Comparison of ENCODE assay signal across 14 cellular contexts in the genomic region with DNA sequence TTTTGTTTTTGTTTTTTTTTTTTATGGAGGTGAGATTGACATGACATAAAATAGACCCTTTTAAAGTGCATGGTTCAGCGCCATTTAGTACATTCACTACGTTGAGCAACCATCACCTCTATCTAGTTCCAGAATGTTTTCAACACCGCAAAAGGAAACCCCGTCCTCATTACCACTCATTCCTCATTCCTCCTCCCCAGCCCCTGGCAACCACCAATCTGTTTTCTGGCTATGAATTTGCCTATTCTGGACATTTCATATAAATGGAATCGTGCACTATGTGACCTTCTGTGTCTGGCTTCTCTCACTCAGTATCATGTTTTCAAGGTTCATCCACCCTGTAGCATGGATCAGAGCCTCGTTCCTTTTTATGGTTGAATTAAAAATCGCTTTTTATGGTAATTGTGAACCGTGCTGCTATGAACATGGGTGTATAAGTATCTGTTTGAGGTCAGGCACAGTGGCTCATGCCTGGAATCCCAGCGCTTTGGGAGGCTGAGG. TPM values are rescaled to one million over a fixed set of nuclear protein-coding genes. Genes with fewer than 3 reads are reported as not detected.
A peak's percentile ranks its signal among the peaks of the same experiment; 100 is the strongest.
DNase-seq lines count a peak whose midpoint lies in the region; ATAC-seq and TF ChIP-seq lines count a peak whose summit lies in the region.
"Had no signal": no experiment of that assay in that cellular context is flagged by ENCODE, and none has a peak within 500 bp of the region (broad histone marks: within the 10 kb centered on the region; RNA-seq: fewer than 3 reads in every experiment).

No MANE protein-coding gene starts in this region.

- no peaks in the 10 kb centered on the region for H3K9me3 Mint-ChIP-seq in CD8-positive, alpha-beta T cell
- H3K9me3 Mint-ChIP-seq in activated naive CD8-positive, alpha-beta T cell treated with anti-CD3 and anti-CD28 coated beads for 36 hours: peaks cover 5% of the 10 kb centered on the region
- H3K9me3 Mint-ChIP-seq in naive thymus-derived CD4-positive, alpha-beta T cell: peaks cover 0 to 2% (median 0%) of the 10 kb centered on the region in 11 donors
- H3K9me3 Mint-ChIP-seq in endothelial cell (ENCODE audit: unreplicated experiment): no peaks in the 10 kb centered on the region

- H3K27ac ChIP-seq in BLaER1: peak overlapping the region; percentile 80; the same call in 1 of the 2 replicates
- peak overlapping the region; percentile 100 for H3K27ac ChIP-seq in CD8-positive, alpha-beta T cell (ENCODE audit: low read depth, low read length)
- H3K27ac ChIP-seq in naive thymus-derived CD4-positive, alpha-beta T cell (ENCODE audit: low read depth, low read length): peak overlapping the region; percentile 99
- no peak overlapping the region for H3K27ac ChIP-seq in right atrium auricular region
- no peak overlapping the region for H3K27ac ChIP-seq in mammary epithelial cell (ENCODE audit: insufficient read depth, low read depth, low read length)

- H3K27me3 Mint-ChIP-seq in CD8-positive, alpha-beta T cell (ENCODE audit: low read depth): no peaks in the 10 kb centered on the region
- H3K27me3 Mint-ChIP-seq in activated naive CD8-positive, alpha-beta T cell treated with anti-CD3 and anti-CD28 coated beads for 36 hours: no peaks in the 10 kb centered on the region
- no peaks in the 10 kb centered on the region for H3K27me3 Mint-ChIP-seq in naive thymus-derived CD4-positive, alpha-beta T cell
- peaks cover 6% of the 10 kb centered on the region for H3K27me3 Mint-ChIP-seq in endothelial cell (ENCODE audit: unreplicated experiment)

- peak overlapping the region; percentile 99 for H3K27ac Mint-ChIP-seq in CD8-positive, alpha-beta T cell
- H3K27ac Mint-ChIP-seq in activated naive CD8-positive, alpha-beta T cell treated with anti-CD3 and anti-CD28 coated beads for 36 hours: peak overlapping the region; percentile 100
- peak overlapping the region; percentile 94 to 100 (median 98) for H3K27ac Mint-ChIP-seq in naive thymus-derived CD4-positive, alpha-beta T cell
- H3K27ac Mint-ChIP-seq in endothelial cell (ENCODE audit: unreplicated experiment): no peak overlapping the region
- H3K27ac Mint-ChIP-seq: mesothelial cell of epicardium had no signal

- intact Hi-C loops in CD8-positive, alpha-beta T cell (cut with DNase I, micrococcal nuclease): no loop called here
- intact Hi-C loops in naive thymus-derived CD4-positive, alpha-beta T cell (cut with micrococcal nuclease): no loop called here
- intact Hi-C loops in mammary epithelial cell (cut with micrococcal nuclease): no loop called here

- POLR2A ChIA-PET in CD8-positive, alpha-beta T cell (lab: Charles Lee): interaction anchor here (0.7 to 3.6 kb wide), 2 partner anchors 11 to 35 kb away, joined by 3 to 46 read pairs; a partner anchor contains a TSS
- POLR2A ChIA-PET in naive thymus-derived CD4-positive, alpha-beta T cell (lab: Charles Lee): interaction anchor here (1.0 to 23.0 kb wide), 4 partner anchors 7 to 235 kb away, joined by 3 to 433 read pairs (median 218); a partner anchor contains a TSS

- H3K4me3 Mint-ChIP-seq in CD8-positive, alpha-beta T cell: peak overlapping the region; percentile 58
- H3K4me3 Mint-ChIP-seq in activated naive CD8-positive, alpha-beta T cell treated with anti-CD3 and anti-CD28 coated beads for 36 hours: peak overlapping the region; percentile 57
- H3K4me3 Mint-ChIP-seq in naive thymus-derived CD4-positive, alpha-beta T cell: peak overlapping the region; percentile 51 to 89 (median 76)
- H3K4me3 Mint-ChIP-seq in endothelial cell (ENCODE audit: unreplicated experiment): no peak overlapping the region
- H3K4me3 Mint-ChIP-seq: mesothelial cell of epicardium had no signal

- H3K36me3 ChIP-seq in BLaER1: no peaks in the 10 kb centered on the region
- H3K36me3 ChIP-seq in CD8-positive, alpha-beta T cell (ENCODE audit: insufficient read depth, low read length): no peaks in the 10 kb centered on the region
- no peaks in the 10 kb centered on the region for H3K36me3 ChIP-seq in naive thymus-derived CD4-positive, alpha-beta T cell (ENCODE audit: control insufficient read depth in 2 of 3, insufficient read depth in 3 of 3, low read length in 3 of 3)
- no peaks in the 10 kb centered on the region for H3K36me3 ChIP-seq in right atrium auricular region
- no peaks in the 10 kb centered on the region for H3K36me3 ChIP-seq in mammary epithelial cell (ENCODE audit: insufficient read depth, low read length)
- H3K36me3 ChIP-seq: gastroesophageal sphincter had no signal

- in situ Hi-C loops in mammary epithelial cell (cut with MboI; ENCODE audit: low sequenced_read_pairs in 2 of 2): no loop called here

- dilution Hi-C loops in mammary epithelial cell (cut with HindIII; ENCODE audit: low sequenced_read_pairs): no loop called here

- no peak for DNase-seq in CD8-positive, alpha-beta T cell
- no peak for DNase-seq in activated naive CD8-positive, alpha-beta T cell treated with anti-CD3 and anti-CD28 coated beads for 36 hours
- DNase-seq in naive thymus-derived CD4-positive, alpha-beta T cell: no peak
- DNase-seq in right atrium auricular region (ENCODE audit: low spot score): no peak
- no peak for DNase-seq in endothelial cell (ENCODE audit: low spot score)
- DNase-seq in mammary epithelial cell: no peak
- DNase-seq: Karpas-422; NCI-H187; NCI-H526 treated with DMSO at 0.1 percent for 48 hours; stimulated activated CD8-positive, alpha-beta memory T cell treated with anti-CD3 and anti-CD28 coated beads, Interleukin-4, amount 100 ng/mL, for 48 hours had no signal

- peaks cover 76% of the 10 kb centered on the region for H3K4me1 Mint-ChIP-seq in CD8-positive, alpha-beta T cell (ENCODE audit: low read depth)
- peaks cover 73% of the 10 kb centered on the region for H3K4me1 Mint-ChIP-seq in activated naive CD8-positive, alpha-beta T cell treated with anti-CD3 and anti-CD28 coated beads for 36 hours
- H3K4me1 Mint-ChIP-seq in naive thymus-derived CD4-positive, alpha-beta T cell: peaks cover 38 to 89% (median 75%) of the 10 kb centered on the region in 7 donors
- peaks cover 11% of the 10 kb centered on the region for H3K4me1 Mint-ChIP-seq in endothelial cell (ENCODE audit: unreplicated experiment)

- H3K4me1 ChIP-seq in BLaER1 (peaks cover 100% of the 10 kb centered on the region), right atrium auricular region (peaks cover 0 to 32% of the 10 kb centered on the region in 2 donors), mammary epithelial cell (ENCODE audit: insufficient read depth, low read length) (no peaks in the 10 kb centered on the region)
- H3K4me1 ChIP-seq in CD8-positive, alpha-beta T cell (ENCODE audit: insufficient read depth, low read length): peaks cover 95% of the 10 kb centered on the region
- peaks cover 84 to 93% of the 10 kb centered on the region in 2 donors for H3K4me1 ChIP-seq in naive thymus-derived CD4-positive, alpha-beta T cell (ENCODE audit: control insufficient read depth in 2 of 2, insufficient read depth in 2 of 2, low read length in 2 of 2)

- H3K4me3 ChIP-seq in BLaER1 (no peak overlapping the region), right atrium auricular region (no peak overlapping the region), mammary epithelial cell (replicated peaks in 1 of 3; ENCODE audit: insufficient read depth in 1 of 3, low read depth in 2 of 3, low read length in 3 of 3) (no peak overlapping the region)
- no peak overlapping the region for H3K4me3 ChIP-seq in CD8-positive, alpha-beta T cell (ENCODE audit: low read depth, low read length)
- H3K4me3 ChIP-seq in naive thymus-derived CD4-positive, alpha-beta T cell (ENCODE audit: low read length): no peak overlapping the region
- H3K4me3 ChIP-seq: gastroesophageal sphincter had no signal

- H3K9me3 ChIP-seq in BLaER1 (no peaks in the 10 kb centered on the region), right atrium auricular region (no peaks in the 10 kb centered on the region), mammary epithelial cell (replicated peaks; ENCODE audit: insufficient read depth, low read length) (no peaks in the 10 kb centered on the region)
- no peaks in the 10 kb centered on the region for H3K9me3 ChIP-seq in CD8-positive, alpha-beta T cell (ENCODE audit: low read length)
- no peaks in the 10 kb centered on the region for H3K9me3 ChIP-seq in naive thymus-derived CD4-positive, alpha-beta T cell (ENCODE audit: control insufficient read depth in 2 of 3, low read length in 3 of 3)
- H3K9me3 ChIP-seq: gastroesophageal sphincter had no signal

- TF ChIP-seq CTCF in CD8-positive, alpha-beta T cell (IDR thresholded peaks at IDR 0.05): no peak
- TF ChIP-seq CTCF in right atrium auricular region (IDR thresholded peaks at IDR 0.05) (no peak), endothelial cell (IDR thresholded peaks at IDR 0.05; ENCODE audit: unreplicated experiment) (no peak), mammary epithelial cell (conservative IDR thresholded peaks at IDR 0.05 in 1 of 2, IDR thresholded peaks at IDR 0.05 in 1 of 2; ENCODE audit: extremely low read depth in 1 of 2, insufficient read depth in 1 of 2, low read depth in 1 of 2, low read length in 2 of 2) (no peak)

- no peaks in the 10 kb centered on the region for H3K79me2 ChIP-seq in mammary epithelial cell (ENCODE audit: insufficient read depth, low read length)

- H3K36me3 Mint-ChIP-seq in CD8-positive, alpha-beta T cell: peaks cover 2% of the 10 kb centered on the region
- H3K36me3 Mint-ChIP-seq in activated naive CD8-positive, alpha-beta T cell treated with anti-CD3 and anti-CD28 coated beads for 36 hours: peaks cover 13% of the 10 kb centered on the region
- H3K36me3 Mint-ChIP-seq in naive thymus-derived CD4-positive, alpha-beta T cell: peaks cover 0 to 11% (median 0%) of the 10 kb centered on the region in 5 donors
- no peaks in the 10 kb centered on the region for H3K36me3 Mint-ChIP-seq in endothelial cell (ENCODE audit: low read depth, unreplicated experiment)
- H3K36me3 Mint-ChIP-seq: mesothelial cell of epicardium had no signal

- H4K20me1 ChIP-seq in BLaER1 (no peaks in the 10 kb centered on the region), mammary epithelial cell (ENCODE audit: insufficient read depth, low read length) (no peaks in the 10 kb centered on the region)

- CTCF ChIA-PET in CD8-positive, alpha-beta T cell (lab: Charles Lee): interaction anchor here (1.4 to 1.6 kb wide), 2 partner anchors 10 to 13 kb away, joined by 4 to 8 read pairs; a partner anchor contains a TSS
- CTCF ChIA-PET in naive thymus-derived CD4-positive, alpha-beta T cell (lab: Charles Lee): no interaction called here
- CTCF ChIA-PET in mammary epithelial cell (lab: Charles Lee; ENCODE audit: low non-redundant PET): no interaction called here

- no peak for ATAC-seq in CD8-positive, alpha-beta T cell
- ATAC-seq in naive thymus-derived CD4-positive, alpha-beta T cell: no peak
- no peak for ATAC-seq in GM18907 (IDR thresholded peaks at IDR 0.05; ENCODE audit: unreplicated experiment)
- ATAC-seq: gastroesophageal sphincter had no signal

- 77% methylated on average over 9 of the region's 9 CpGs for WGBS in mammary epithelial cell (ENCODE audit: low coverage, missing lambda C conversion rate)

- H3K4me2 ChIP-seq in BLaER1 (peak overlapping the region; percentile 85), mammary epithelial cell (ENCODE audit: insufficient read depth, low read depth, low read length) (no peak overlapping the region)

- no TSS peak for BruUV-seq in mammary epithelial cell (replicated peaks; lab: Mats Ljungman, UMichigan)

- no peak overlapping the region for H2AFZ ChIP-seq in mammary epithelial cell (ENCODE audit: low read depth, low read length)

- H3K27me3 ChIP-seq in BLaER1 (no peaks in the 10 kb centered on the region), right atrium auricular region (no peaks in the 10 kb centered on the region), mammary epithelial cell (ENCODE audit: insufficient read depth, low read length) (no peaks in the 10 kb centered on the region)
- no peaks in the 10 kb centered on the region for H3K27me3 ChIP-seq in CD8-positive, alpha-beta T cell (ENCODE audit: insufficient read depth, low read length)
- H3K27me3 ChIP-seq in naive thymus-derived CD4-positive, alpha-beta T cell (ENCODE audit: control insufficient read depth in 2 of 2, insufficient read depth in 2 of 2, low read length in 2 of 2): no peaks in the 10 kb centered on the region
- H3K27me3 ChIP-seq: gastroesophageal sphincter had no signal

- peak overlapping the region; percentile 68; the same call in 1 of the 2 replicates for H3K9ac ChIP-seq in BLaER1
- no peak overlapping the region for H3K9ac ChIP-seq in mammary epithelial cell (ENCODE audit: insufficient read depth, low read length)

RNA-seq across cellular contexts. Expression of a gene that starts 9.9 kb away (rescaled TPM):
- total RNA-seq in CD8-positive, alpha-beta T cell: 100 to 1,000 TPM; 822 to 834 TPM
- 100 to 1,000 TPM; 219 to 223 TPM for total RNA-seq in activated naive CD8-positive, alpha-beta T cell treated with anti-CD3 and anti-CD28 coated beads for 36 hours
- total RNA-seq in naive thymus-derived CD4-positive, alpha-beta T cell: 1,000 to 10,000 TPM in 1 of 5 experiments, 100 to 1,000 TPM in 4; 128 to 1,529 (median 215) TPM
- 100 to 1,000 TPM; 122 to 214 TPM for polyA plus RNA-seq in naive thymus-derived CD4-positive, alpha-beta T cell
- total RNA-seq in right atrium auricular region (10 to 100 TPM; 33.9 to 37.3 TPM), endothelial cell (ENCODE audit: unreplicated experiment) (12.8 TPM), mammary epithelial cell (10 to 100 TPM; 19.3 to 35.4 TPM)
- polyA plus RNA-seq in mammary epithelial cell: 17.5 TPM
- 26.7 TPM for polyA minus RNA-seq in mammary epithelial cell

RNA-seq across cellular contexts. Expression of a gene that starts 47.8 kb away (rescaled TPM):
- 100 to 1,000 TPM; 342 to 372 TPM for total RNA-seq in CD8-positive, alpha-beta T cell
- 100 to 1,000 TPM; 300 to 306 TPM for total RNA-seq in activated naive CD8-positive, alpha-beta T cell treated with anti-CD3 and anti-CD28 coated beads for 36 hours
- 100 to 1,000 TPM; 135 to 288 (median 215) TPM for total RNA-seq in naive thymus-derived CD4-positive, alpha-beta T cell
- 100 to 1,000 TPM in 1 of 2 donors, 10 to 100 TPM in 1; 98.6 to 134 TPM for polyA plus RNA-seq in naive thymus-derived CD4-positive, alpha-beta T cell
- total RNA-seq in right atrium auricular region: 10 to 100 TPM; 25.5 to 29.8 TPM
- total RNA-seq in endothelial cell (ENCODE audit: unreplicated experiment): 81.1 TPM
- 10 to 100 TPM; 34.0 to 74.4 TPM for total RNA-seq in mammary epithelial cell
- 108 TPM for polyA plus RNA-seq in mammary epithelial cell
- polyA minus RNA-seq in mammary epithelial cell: 67.1 TPM

Comparison
In these comparisons a context has a peak if more than half of its experiments do, and no peak if none do; other contexts are left out.
1. H3K27ac ChIP-seq: peak in BLaER1 (single experiment), CD8-positive, alpha-beta T cell (single experiment) and naive thymus-derived CD4-positive, alpha-beta T cell (single experiment); none in right atrium auricular region (0 of 2) and mammary epithelial cell (single experiment).